In the genomic region with DNA sequence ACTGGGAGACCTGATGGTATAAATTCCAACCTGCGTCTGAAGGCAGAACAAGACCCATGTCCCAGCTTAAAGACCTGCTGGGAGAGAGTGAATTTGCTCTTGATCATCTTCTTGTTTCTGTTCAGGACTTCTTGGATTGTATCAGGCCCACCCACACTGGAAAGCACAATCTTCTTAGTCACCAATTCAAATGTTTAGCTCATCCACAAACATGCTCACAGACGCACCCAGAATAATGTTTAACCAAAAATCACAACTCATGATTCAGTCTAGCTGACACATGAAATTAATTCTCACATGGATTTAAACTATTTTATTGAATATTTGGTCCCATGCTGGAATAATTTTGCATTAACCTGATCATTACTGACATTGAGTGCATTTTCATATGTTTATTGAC, we compare ENCODE assay signal across 35 cellular contexts. TPM values are rescaled to one million over a fixed set of nuclear protein-coding genes. Genes with fewer than 3 reads are reported as not detected.
"Had no signal": no experiment of that assay in that cellular context is flagged by ENCODE, and none has a peak within 500 bp of the region (broad histone marks: within the 10 kb centered on the region; RNA-seq: fewer than 3 reads in every experiment).

No MANE protein-coding gene starts in this region.

- H3K4me3 Mint-ChIP-seq: activated B cell treated with CpG ODN at 0.5 μM for 24 hours; activated CD4-positive, alpha-beta memory T cell treated with anti-CD3 and anti-CD28 coated beads for 36 hours; activated naive CD4-positive, alpha-beta T cell treated with anti-CD3 and anti-CD28 coated beads, Interleukin-2, amount 10 ng/mL, durations not matched to agents 7 days and 5 days; activated naive CD8-positive, alpha-beta T cell; activated naive CD8-positive, alpha-beta T cell treated with anti-CD3 and anti-CD28 coated beads, Interleukin-2, amount 50 U/mL, for 24 hours; activated T-cell treated with anti-CD3 and anti-CD28 coated beads, Interleukin-2, amount 50 U/mL, for 4 hours; activated T-helper 1 cell treated with anti-CD3 and anti-CD28 coated beads, Interleukin-12 subunit alpha, Interleukin-12 subunit beta, Interleukin-2, Interleukin-4 antibody, amounts not matched to agents 30 ng/mL and 10 ng/mL and 1 ng/mL, durations not matched to agents 14 hours and 24 hours and 36 hours; brain had no signal

- H3K9me3 ChIP-seq: Peyer's patch had no signal

- H3K4me3 ChIP-seq: Peyer's patch had no signal

- H3K9me3 Mint-ChIP-seq: activated B cell treated with CpG ODN at 0.5 μM for 24 hours; activated CD4-positive, alpha-beta memory T cell treated with anti-CD3 and anti-CD28 coated beads for 36 hours; activated naive CD4-positive, alpha-beta T cell treated with anti-CD3 and anti-CD28 coated beads, Interleukin-2, amount 10 ng/mL, durations not matched to agents 7 days and 5 days; activated naive CD8-positive, alpha-beta T cell treated with anti-CD3 and anti-CD28 coated beads, Interleukin-2, amount 50 U/mL, for 24 hours; activated T-cell treated with anti-CD3 and anti-CD28 coated beads, Interleukin-2, amount 50 U/mL, for 4 hours; activated T-helper 1 cell treated with anti-CD3 and anti-CD28 coated beads, Interleukin-12 subunit alpha, Interleukin-12 subunit beta, Interleukin-2, Interleukin-4 antibody, amounts not matched to agents 30 ng/mL and 10 ng/mL and 1 ng/mL, durations not matched to agents 14 hours and 24 hours and 36 hours had no signal

- DNase-seq: activated B cell treated with CpG ODN at 0.5 μM for 24 hours; activated CD4-positive, alpha-beta memory T cell treated with anti-CD3 and anti-CD28 coated beads for 36 hours; activated CD4-positive, alpha-beta T cell treated with anti-CD3 and anti-CD28 coated beads for 4 hours; activated CD4-positive, alpha-beta T cell treated with anti-CD3 and anti-CD28 coated beads, Interleukin-2, amount 50 U/mL, for 1 hour; activated CD4-positive, CD25-positive, alpha-beta regulatory T cell treated with anti-CD3 and anti-CD28 coated beads, Interleukin-2, amount 50 U/mL, for 72 hours; activated CD8-positive, alpha-beta memory T cell treated with anti-CD3 and anti-CD28 coated beads, Interleukin-2, amount 50 U/mL, for 4 hours; activated naive CD4-positive, alpha-beta T cell treated with anti-CD3 and anti-CD28 coated beads, Interleukin-2, amount 10 ng/mL, durations not matched to agents 7 days and 5 days; activated naive CD8-positive, alpha-beta T cell treated with anti-CD3 and anti-CD28 coated beads, Interleukin-2, amount 50 U/mL, for 24 hours; activated T-cell treated with anti-CD3 and anti-CD28 coated beads for 4 hours; activated T-cell treated with anti-CD3 and anti-CD28 coated beads, Interleukin-2, amount 50 U/mL, for 4 hours; anterior cingulate cortex; caudate nucleus; Kasumi-1; KG1; MM.1S; MV-4-11; NCI-H1092; NCI-H1436 treated with DMSO at 0.1 percent for 48 hours; NCI-H1694 treated with DMSO at 0.1 percent for 48 hours; NCI-H2029; NCI-H510A; NCI-H526; NCI-H748 treated with DMSO at 0.1 percent for 48 hours; NK-92 treated with Interleukin-12 subunit alpha and Interleukin-12 subunit beta, amount 100 ng/mL, for 24 hours; PC-3; Peyer's patch; SW 1271; T-helper 1 cell; T-helper 2 cell; T-helper 9 cell had no signal

- H3K36me3 Mint-ChIP-seq: activated CD4-positive, alpha-beta memory T cell treated with anti-CD3 and anti-CD28 coated beads for 36 hours; activated naive CD4-positive, alpha-beta T cell treated with anti-CD3 and anti-CD28 coated beads, Interleukin-2, amount 10 ng/mL, durations not matched to agents 7 days and 5 days; activated naive CD8-positive, alpha-beta T cell; brain had no signal

- ATAC-seq: activated naive CD8-positive, alpha-beta T cell treated with anti-CD3 and anti-CD28 coated beads, Interleukin-2, amount 50 U/mL, for 24 hours; activated T-cell treated with anti-CD3 and anti-CD28 coated beads, Interleukin-2, amount 50 U/mL, for 4 hours; PC-3 had no signal

- H3K27me3 ChIP-seq: Peyer's patch had no signal

- H3K36me3 ChIP-seq: Peyer's patch had no signal

- H3K27ac Mint-ChIP-seq: activated B cell treated with CpG ODN at 0.5 μM for 24 hours; activated CD4-positive, alpha-beta memory T cell treated with anti-CD3 and anti-CD28 coated beads for 36 hours; activated naive CD4-positive, alpha-beta T cell treated with anti-CD3 and anti-CD28 coated beads, Interleukin-2, amount 10 ng/mL, durations not matched to agents 7 days and 5 days; activated naive CD8-positive, alpha-beta T cell; activated naive CD8-positive, alpha-beta T cell treated with anti-CD3 and anti-CD28 coated beads, Interleukin-2, amount 50 U/mL, for 24 hours; activated T-helper 1 cell treated with anti-CD3 and anti-CD28 coated beads, Interleukin-12 subunit alpha, Interleukin-12 subunit beta, Interleukin-2, Interleukin-4 antibody, amounts not matched to agents 30 ng/mL and 10 ng/mL and 1 ng/mL, durations not matched to agents 14 hours and 24 hours and 36 hours; brain had no signal

- H3K4me1 Mint-ChIP-seq: activated B cell treated with CpG ODN at 0.5 μM for 24 hours; activated naive CD4-positive, alpha-beta T cell treated with anti-CD3 and anti-CD28 coated beads, Interleukin-2, amount 10 ng/mL, durations not matched to agents 7 days and 5 days; activated naive CD8-positive, alpha-beta T cell treated with anti-CD3 and anti-CD28 coated beads, Interleukin-2, amount 50 U/mL, for 24 hours; brain had no signal

- H3K27me3 Mint-ChIP-seq: activated B cell treated with CpG ODN at 0.5 μM for 24 hours; activated naive CD4-positive, alpha-beta T cell treated with anti-CD3 and anti-CD28 coated beads, Interleukin-2, amount 10 ng/mL, durations not matched to agents 7 days and 5 days; brain had no signal

RNA-seq across cellular contexts. Expression of gene GOLGA6L2, which starts 37.8 kb away (rescaled TPM):
- total RNA-seq: activated B cell treated with CpG ODN at 0.5 μM for 24 hours; activated CD4-positive, alpha-beta memory T cell treated with anti-CD3 and anti-CD28 coated beads for 36 hours; activated T-cell treated with anti-CD3 and anti-CD28 coated beads, Interleukin-2, amount 50 U/mL, for 4 hours; activated T-helper 1 cell treated with anti-CD3 and anti-CD28 coated beads, Interleukin-12 subunit alpha, Interleukin-12 subunit beta, Interleukin-2, Interleukin-4 antibody, amounts not matched to agents 30 ng/mL and 10 ng/mL and 1 ng/mL, durations not matched to agents 14 hours and 24 hours and 36 hours; bronchial epithelial cell; PC-3; Peyer's patch; Right ventricle myocardium inferior had no signal
